ENCODE assay signal across 15 cellular contexts in genomic region chr7:31408120-31408729, GRCh38.
DNase-seq lines count a peak whose midpoint lies in the region; ATAC-seq and TF ChIP-seq lines count a peak whose summit lies in the region.
"Had no signal": no experiment of that assay in that cellular context is flagged by ENCODE, and none has a peak within 500 bp of the region (broad histone marks: within the 10 kb centered on the region; RNA-seq: fewer than 3 reads in every experiment).

No MANE protein-coding gene starts in this region.

- no peak overlapping the region for H3K4me3 Mint-ChIP-seq in CD8-positive, alpha-beta T cell
- H3K4me3 Mint-ChIP-seq: naive B cell; T-helper 2 cell treated with Interferon-gamma antibody and Interleukin-4, amounts not matched to agents 5 μg/mL and 100 μg/mL, for 36 hours had no signal

- H3F3A ChIP-seq in PC-9 (ENCODE audit: insufficient read depth, low read depth), result peaks cover 7% of the 10 kb centered on the region; the same call in 1 of the 2 replicates

- CTCF ChIA-PET in PC-9 (lab: Charles Lee), result interaction anchor here (1.0 kb wide), 1 partner anchor 11 kb away, joined by 3 read pairs; no protein-coding TSS in a partner anchor
- CTCF ChIA-PET in CD8-positive, alpha-beta T cell (lab: Charles Lee), result no interaction called here

- no peaks in the 10 kb centered on the region for H4K20me1 ChIP-seq in PC-9 (ENCODE audit: insufficient read depth)

- H3K4me1 Mint-ChIP-seq in CD8-positive, alpha-beta T cell (ENCODE audit: low read depth), result no peaks in the 10 kb centered on the region
- H3K4me1 Mint-ChIP-seq: naive B cell had no signal

- peaks cover 35% of the 10 kb centered on the region for H3K4me1 ChIP-seq in PC-9 (replicated peaks; ENCODE audit: insufficient read depth)
- H3K4me1 ChIP-seq in prostate gland (replicated peaks), result no peaks in the 10 kb centered on the region
- H3K4me1 ChIP-seq in thyroid gland, result no peaks in the 10 kb centered on the region
- H3K4me1 ChIP-seq in CD8-positive, alpha-beta T cell (ENCODE audit: insufficient read depth, low read length), result no peaks in the 10 kb centered on the region
- H3K4me1 ChIP-seq: tibial nerve had no signal

- intact Hi-C loops in PC-9 (cut with micrococcal nuclease; ENCODE audit: unreplicated experiment), result loop anchor here (1.0 kb wide), 1 partner anchor 11 kb away; no protein-coding TSS in a partner anchor
- intact Hi-C loops in prostate gland (cut with DNase I), result no loop called here
- intact Hi-C loops in thyroid gland (cut with DNase I), result no loop called here
- intact Hi-C loops in CD8-positive, alpha-beta T cell (cut with DNase I, micrococcal nuclease), result no loop called here

- H3K9me3 Mint-ChIP-seq in CD8-positive, alpha-beta T cell, result no peaks in the 10 kb centered on the region
- H3K9me3 Mint-ChIP-seq: T-helper 2 cell treated with Interferon-gamma antibody and Interleukin-4, amounts not matched to agents 5 μg/mL and 100 μg/mL, for 36 hours had no signal

- no peaks in the 10 kb centered on the region for H3K27me3 ChIP-seq in PC-9 (ENCODE audit: insufficient read depth, low read depth)
- H3K27me3 ChIP-seq in prostate gland (replicated peaks; ENCODE audit: insufficient read depth), result no peaks in the 10 kb centered on the region
- no peaks in the 10 kb centered on the region for H3K27me3 ChIP-seq in thyroid gland
- no peaks in the 10 kb centered on the region for H3K27me3 ChIP-seq in CD8-positive, alpha-beta T cell (ENCODE audit: insufficient read depth, low read length)
- H3K27me3 ChIP-seq: tibial nerve had no signal

- H3K9me2 ChIP-seq in PC-9 (ENCODE audit: insufficient read depth), result no peaks in the 10 kb centered on the region

- H3K4me2 ChIP-seq in PC-9, result peak overlapping the region; percentile 39

- TF ChIP-seq POLR2A in prostate gland (IDR thresholded peaks at IDR 0.05) (no peak), thyroid gland (IDR thresholded peaks at IDR 0.05) (no peak)

- no peaks in the 10 kb centered on the region for H3K36me3 Mint-ChIP-seq in CD8-positive, alpha-beta T cell
- H3K36me3 Mint-ChIP-seq: naive B cell had no signal

- peak overlapping the region; percentile 14 for H3K27ac ChIP-seq in PC-9
- no peak overlapping the region for H3K27ac ChIP-seq in prostate gland
- no peak overlapping the region for H3K27ac ChIP-seq in thyroid gland
- H3K27ac ChIP-seq in CD8-positive, alpha-beta T cell (ENCODE audit: low read depth, low read length), result no peak overlapping the region
- H3K27ac ChIP-seq: tibial nerve had no signal

- H3K36me3 ChIP-seq in PC-9 (ENCODE audit: low read depth) (no peaks in the 10 kb centered on the region), prostate gland (no peaks in the 10 kb centered on the region), thyroid gland (no peaks in the 10 kb centered on the region)
- no peaks in the 10 kb centered on the region for H3K36me3 ChIP-seq in CD8-positive, alpha-beta T cell (ENCODE audit: insufficient read depth, low read length)
- H3K36me3 ChIP-seq: tibial nerve had no signal

- H3K79me2 ChIP-seq in PC-9 (ENCODE audit: low read depth), result no peaks in the 10 kb centered on the region

- POLR2A ChIA-PET in PC-9 (lab: Charles Lee; ENCODE audit: unreplicated experiment), result interaction anchor here (0.6 to 1.0 kb wide), 2 partner anchors 11 to 14 kb away, joined by 3 to 6 read pairs; no protein-coding TSS in a partner anchor
- POLR2A ChIA-PET in CD8-positive, alpha-beta T cell (lab: Charles Lee), result no interaction called here

- H3K4me3 ChIP-seq in PC-9, result no peak overlapping the region
- no peak overlapping the region for H3K4me3 ChIP-seq in prostate gland
- H3K4me3 ChIP-seq in thyroid gland (replicated peaks in 1 of 3), result no peak overlapping the region
- no peak overlapping the region for H3K4me3 ChIP-seq in CD8-positive, alpha-beta T cell (ENCODE audit: low read depth, low read length)
- H3K4me3 ChIP-seq: tibial nerve had no signal

- H3K27me3 Mint-ChIP-seq in CD8-positive, alpha-beta T cell (ENCODE audit: low read depth), result peaks cover 3% of the 10 kb centered on the region
- H3K27me3 Mint-ChIP-seq: naive B cell had no signal

- DNase-seq in NCI-H2029 (lab: John Stamatoyannopoulos, UW) (peak; percentile 13), NCI-H2029 treated with DMSO at 0.1 percent for 48 hours (lab: John Stamatoyannopoulos, UW) (no peak), PC-9 (peak; percentile 14 to 84), prostate gland (ENCODE audit: low spot score) (peak; percentile 29), thyroid gland (no peak)
- no peak for DNase-seq in CD8-positive, alpha-beta T cell
- DNase-seq: 8988T; activated T-cell treated with anti-CD3 and anti-CD28 coated beads for 4 hours; hypothalamus; naive B cell; stimulated activated CD4-positive, alpha-beta T cell treated with anti-CD3 and anti-CD28 coated beads, Interleukin-4, amount 100 ng/mL, for 24 hours had no signal

- H3K9me3 ChIP-seq in PC-9 (ENCODE audit: insufficient read depth, low read depth), result peaks cover 7% of the 10 kb centered on the region; the same call in 1 of the 2 replicates
- H3K9me3 ChIP-seq in prostate gland, result no peaks in the 10 kb centered on the region
- no peaks in the 10 kb centered on the region for H3K9me3 ChIP-seq in thyroid gland
- no peaks in the 10 kb centered on the region for H3K9me3 ChIP-seq in CD8-positive, alpha-beta T cell (ENCODE audit: low read length)
- H3K9me3 ChIP-seq: tibial nerve had no signal

- 64% methylated on average over 3 of the region's 3 CpGs for WGBS in prostate gland
- 85 to 86% methylated on average over 3 of the region's 3 CpGs for WGBS in thyroid gland, 2 donors

- no peak overlapping the region for H2AFZ ChIP-seq in PC-9

- H3K27ac Mint-ChIP-seq in CD8-positive, alpha-beta T cell, result no peak overlapping the region
- H3K27ac Mint-ChIP-seq: naive B cell; T-helper 2 cell treated with Interferon-gamma antibody and Interleukin-4, amounts not matched to agents 5 μg/mL and 100 μg/mL, for 36 hours had no signal

- BruUV-seq in PC-9 (replicated peaks; lab: Mats Ljungman, UMichigan), result no TSS peak

- no peak for TF ChIP-seq CTCF in PC-9 (conservative IDR thresholded peaks at IDR 0.05)
- no peak for TF ChIP-seq CTCF in prostate gland (IDR thresholded peaks at IDR 0.05)
- TF ChIP-seq CTCF in thyroid gland (IDR thresholded peaks at IDR 0.05), result no peak
- no peak for TF ChIP-seq CTCF in CD8-positive, alpha-beta T cell (IDR thresholded peaks at IDR 0.05)

- ATAC-seq in esophagus mucosa (peak; percentile 99), HG03442 (IDR thresholded peaks at IDR 0.05; ENCODE audit: unreplicated experiment) (no peak)
- ATAC-seq in CD8-positive, alpha-beta T cell, result no peak

Comparison
In these comparisons a context has a peak if more than half of its experiments do, and no peak if none do; other contexts are left out.
1. DNase-seq: peak in NCI-H2029 (single experiment), PC-9 (2 of 2) and prostate gland (single experiment); none in NCI-H2029 treated with DMSO at 0.1 percent for 48 hours (single experiment), thyroid gland (0 of 2) and CD8-positive, alpha-beta T cell (0 of 7).